In genomic region chr2:103363639-103364038, GRCh38 we compare ENCODE assay signal across 23 cellular contexts.
DNase-seq lines count a peak whose midpoint lies in the region; ATAC-seq and TF ChIP-seq lines count a peak whose summit lies in the region.
"Had no signal": no experiment of that assay in that cellular context is flagged by ENCODE, and none has a peak within 500 bp of the region (broad histone marks: within the 10 kb centered on the region; RNA-seq: fewer than 3 reads in every experiment).

No MANE protein-coding gene starts in this region.

- H4K5ac ChIP-seq in IMR-90 (ENCODE audit: low read depth, low read length): no peak overlapping the region

- H3K9me1 ChIP-seq in IMR-90 (ENCODE audit: insufficient read depth, low read length): no peaks in the 10 kb centered on the region

- H2BK15ac ChIP-seq in IMR-90 (ENCODE audit: low read depth, low read length): no peak overlapping the region

- POLR2A ChIA-PET in IMR-90 (lab: Charles Lee; ENCODE audit: unreplicated experiment): no interaction called here

- H3K9ac ChIP-seq in IMR-90 (ENCODE audit: low read depth, low read length): no peak overlapping the region
- peak overlapping the region; percentile 78 for H3K9ac ChIP-seq in SK-N-MC (ENCODE audit: insufficient read length)
- H3K9ac ChIP-seq: BLaER1 treated with 17β-estradiol and CSF1 and Interleukin-3, amounts not matched to agents 10 nM and 100 nM had no signal

- no peak overlapping the region for H4K8ac ChIP-seq in IMR-90 (ENCODE audit: low read depth in 2 of 2, low read length in 2 of 2)

- dilution Hi-C loops in IMR-90 (cut with HindIII; ENCODE audit: low sequenced_read_pairs, unreplicated experiment): no loop called here

- DNase-seq in DMS53 (lab: John Stamatoyannopoulos, UW) (peak; percentile 43), DMS53 treated with DMSO at 0.1 percent for 48 hours (lab: John Stamatoyannopoulos, UW; ENCODE audit: unreplicated experiment) (no peak), IMR-90 (no peak), SK-N-MC (ENCODE audit: low read depth, low spot score) (no peak), glutamatergic neuron (no peak), NCI-H524 treated with DMSO at 0.1 percent for 48 hours (lab: John Stamatoyannopoulos, UW) (no peak), transverse colon (no peak)
- DNase-seq: ACHN; AML-193; BE2C; Calu3; CD4-positive, alpha-beta memory T cell; COR-L47; DMS153; DMS79 treated with DMSO at 0.1 percent for 48 hours; GF-D8; GOT3; H7; HCEC 1CT had no signal

- H3K27me3 Mint-ChIP-seq in glutamatergic neuron (ENCODE audit: unreplicated experiment): no peaks in the 10 kb centered on the region
- H3K27me3 Mint-ChIP-seq: CD4-positive, alpha-beta memory T cell had no signal

- no peaks in the 10 kb centered on the region for H3K4me1 ChIP-seq in IMR-90 (ENCODE audit: control insufficient read depth, insufficient read depth, low read length)
- H3K4me1 ChIP-seq in transverse colon: no peaks in the 10 kb centered on the region
- H3K4me1 ChIP-seq: BE2C; BLaER1 treated with 17β-estradiol and CSF1 and Interleukin-3, amounts not matched to agents 10 nM and 100 nM had no signal

- H3K79me1 ChIP-seq in IMR-90 (ENCODE audit: low read depth in 1 of 2, low read length in 2 of 2): no peaks in the 10 kb centered on the region

- no peak overlapping the region for H3K4ac ChIP-seq in IMR-90 (ENCODE audit: low read depth, low read length)

- peaks cover 10% of the 10 kb centered on the region for H3K4me1 Mint-ChIP-seq in glutamatergic neuron (ENCODE audit: low read depth, unreplicated experiment)
- H3K4me1 Mint-ChIP-seq: CD14-positive monocyte; CD4-positive, alpha-beta memory T cell had no signal

- no peak overlapping the region for H2AK9ac ChIP-seq in IMR-90 (replicated peaks; ENCODE audit: low read depth, low read length, poor library complexity)

- H3K23ac ChIP-seq in IMR-90 (ENCODE audit: low read depth, low read length): no peak overlapping the region

- no peak for TF ChIP-seq POLR2A in IMR-90 (IDR thresholded peaks at IDR 0.05; ENCODE audit: low read depth, low read length)
- TF ChIP-seq POLR2A in transverse colon (IDR thresholded peaks at IDR 0.05): no peak

- CTCF ChIA-PET in IMR-90 (lab: Yijun Ruan, JAX): no interaction called here

- ATAC-seq in IMR-90 (ENCODE audit: low read depth) (no peak), GM21737 (IDR thresholded peaks at IDR 0.05; ENCODE audit: unreplicated experiment) (no peak)

- H4K20me1 ChIP-seq in IMR-90 (ENCODE audit: insufficient read depth, low read length): no peaks in the 10 kb centered on the region
- H4K20me1 ChIP-seq: BLaER1 treated with 17β-estradiol and CSF1 and Interleukin-3, amounts not matched to agents 10 nM and 100 nM had no signal

- no peak overlapping the region for H2BK120ac ChIP-seq in IMR-90 (ENCODE audit: low read depth, low read length)

- H3K56ac ChIP-seq in IMR-90 (ENCODE audit: extremely low read depth, insufficient read depth, low read length): no peak overlapping the region

- H3K4me3 ChIP-seq in IMR-90 (ENCODE audit: insufficient read depth, low read depth, low read length): no peak overlapping the region
- peak overlapping the region; percentile 81 for H3K4me3 ChIP-seq in SK-N-MC
- H3K4me3 ChIP-seq in transverse colon: no peak overlapping the region
- H3K4me3 ChIP-seq: BLaER1 treated with 17β-estradiol and CSF1 and Interleukin-3, amounts not matched to agents 10 nM and 100 nM had no signal

- TF ChIP-seq CTCF in IMR-90 (conservative IDR thresholded peaks at IDR 0.05; ENCODE audit: low read depth, low read length) (no peak), glutamatergic neuron (IDR thresholded peaks at IDR 0.05; ENCODE audit: partially characterized antibody, unreplicated experiment) (no peak), transverse colon (IDR thresholded peaks at IDR 0.05) (no peak)

- no peak overlapping the region for H2BK20ac ChIP-seq in IMR-90 (ENCODE audit: low read depth, low read length)

- H3K36me3 ChIP-seq in IMR-90 (ENCODE audit: control insufficient read depth, insufficient read depth, low read length): no peaks in the 10 kb centered on the region
- no peaks in the 10 kb centered on the region for H3K36me3 ChIP-seq in SK-N-MC (ENCODE audit: insufficient read depth, low read length)
- H3K36me3 ChIP-seq in transverse colon: no peaks in the 10 kb centered on the region
- H3K36me3 ChIP-seq: BE2C; BLaER1 treated with 17β-estradiol and CSF1 and Interleukin-3, amounts not matched to agents 10 nM and 100 nM had no signal

- H3K9me3 Mint-ChIP-seq in glutamatergic neuron (ENCODE audit: unreplicated experiment): peaks cover 6% of the 10 kb centered on the region

- H3K9me3 ChIP-seq in IMR-90 (ENCODE audit: control insufficient read depth, insufficient read depth, low read length) (no peaks in the 10 kb centered on the region; the same call in 1 of the 2 replicates), SK-N-MC (ENCODE audit: low read depth, low read length) (no peaks in the 10 kb centered on the region), transverse colon (no peaks in the 10 kb centered on the region)
- H3K9me3 ChIP-seq: BE2C; BLaER1 treated with 17β-estradiol and CSF1 and Interleukin-3, amounts not matched to agents 10 nM and 100 nM had no signal

- BruUV-seq in IMR-90 (replicated peaks; lab: Mats Ljungman, UMichigan): no TSS peak

- H3K14ac ChIP-seq in IMR-90 (replicated peaks; ENCODE audit: low read depth, low read length): no peak overlapping the region

- H3K4me2 ChIP-seq in IMR-90 (ENCODE audit: low read depth, low read length): no peak overlapping the region
- H3K4me2 ChIP-seq: BLaER1 treated with 17β-estradiol and CSF1 and Interleukin-3, amounts not matched to agents 10 nM and 100 nM had no signal

- H2BK5ac ChIP-seq in IMR-90 (ENCODE audit: low read depth, low read length, poor library complexity, severe bottlenecking): no peak overlapping the region

- H4K91ac ChIP-seq in IMR-90 (ENCODE audit: insufficient read depth, low read depth, low read length): no peak overlapping the region

- no peak overlapping the region for H2AFZ ChIP-seq in IMR-90 (replicated peaks; ENCODE audit: low read length, poor library complexity)

- no peak overlapping the region for H3K27ac ChIP-seq in IMR-90 (ENCODE audit: insufficient read depth, low read length)
- peak overlapping the region; percentile 77 for H3K27ac ChIP-seq in SK-N-MC
- H3K27ac ChIP-seq in transverse colon: no peak overlapping the region
- H3K27ac ChIP-seq: 22Rv1; BLaER1 treated with 17β-estradiol and CSF1 and Interleukin-3, amounts not matched to agents 10 nM and 100 nM had no signal

- no peak overlapping the region for H2AK5ac ChIP-seq in IMR-90 (ENCODE audit: low read depth, low read length)

- H3K27me3 ChIP-seq in IMR-90 (ENCODE audit: control insufficient read depth, insufficient read depth, low read length) (no peaks in the 10 kb centered on the region), transverse colon (no peaks in the 10 kb centered on the region)
- H3K27me3 ChIP-seq: BE2C; BLaER1 treated with 17β-estradiol and CSF1 and Interleukin-3, amounts not matched to agents 10 nM and 100 nM had no signal

- no peak for TF ChIP-seq EP300 in transverse colon (IDR thresholded peaks at IDR 0.05; ENCODE audit: low read depth)

- intact Hi-C loops in IMR-90 (cut with micrococcal nuclease): no loop called here
- intact Hi-C loops in transverse colon (cut with DNase I; ENCODE audit: low total_unique reads): no loop called here

- H3K27ac Mint-ChIP-seq in glutamatergic neuron (ENCODE audit: unreplicated experiment): peak overlapping the region; percentile 62
- H3K27ac Mint-ChIP-seq: CD14-positive monocyte; CD4-positive, alpha-beta memory T cell had no signal

- no peaks in the 10 kb centered on the region for H3K36me3 Mint-ChIP-seq in glutamatergic neuron (ENCODE audit: unreplicated experiment)
- H3K36me3 Mint-ChIP-seq: CD14-positive monocyte; CD4-positive, alpha-beta memory T cell had no signal

- in situ Hi-C loops in IMR-90 (cut with MboI; ENCODE audit: low sequenced_read_pairs): no loop called here
- in situ Hi-C loops in transverse colon (cut with MboI; ENCODE audit: low pct_ligation_motif_present in 1 of 4, low pct_unique_long_range_greater_than_20kb in 1 of 4, low sequenced_read_pairs in 3 of 4): no loop called here

- TF ChIP-seq RAD21 in IMR-90 (IDR thresholded peaks at IDR 0.05; ENCODE audit: low read length): no peak

- no peak overlapping the region for H3K4me3 Mint-ChIP-seq in glutamatergic neuron (ENCODE audit: unreplicated experiment)
- H3K4me3 Mint-ChIP-seq: CD14-positive monocyte; CD4-positive, alpha-beta memory T cell had no signal

- no peak overlapping the region for H3K18ac ChIP-seq in IMR-90 (ENCODE audit: low read depth, low read length)

TF ChIP-seq in IMR-90, 13 proteins besides CTCF, POLR2A, EP300 and RAD21:
- TF ChIP-seq FOS (IDR thresholded peaks at IDR 0.05; ENCODE audit: low read depth, low read length): no peak
- no peak for TF ChIP-seq NFE2L2 (IDR thresholded peaks at IDR 0.05; ENCODE audit: low read depth, low read length)
- no peak for TF ChIP-seq RCOR1 (IDR thresholded peaks at IDR 0.05; ENCODE audit: insufficient replicate concordance, low read length)
- no peak for TF ChIP-seq SMC3 (IDR thresholded peaks at IDR 0.05; ENCODE audit: low read depth, low read length)
- no peak for TF ChIP-seq RFX5 (IDR thresholded peaks at IDR 0.05; ENCODE audit: low read depth, low read length)
- TF ChIP-seq, protein P1, sequence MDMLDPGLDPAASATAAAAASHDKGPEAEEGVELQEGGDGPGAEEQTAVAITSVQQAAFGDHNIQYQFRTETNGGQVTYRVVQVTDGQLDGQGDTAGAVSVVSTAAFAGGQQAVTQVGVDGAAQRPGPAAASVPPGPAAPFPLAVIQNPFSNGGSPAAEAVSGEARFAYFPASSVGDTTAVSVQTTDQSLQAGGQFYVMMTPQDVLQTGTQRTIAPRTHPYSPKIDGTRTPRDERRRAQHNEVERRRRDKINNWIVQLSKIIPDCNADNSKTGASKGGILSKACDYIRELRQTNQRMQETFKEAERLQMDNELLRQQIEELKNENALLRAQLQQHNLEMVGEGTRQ (IDR thresholded peaks at IDR 0.05; ENCODE audit: low read depth, low read length): no peak
- TF ChIP-seq MAFK (IDR thresholded peaks at IDR 0.05; ENCODE audit: low read depth, low read length): peak; percentile 94
